15 cellular contexts compared by ENCODE assay signal in the genomic region with DNA sequence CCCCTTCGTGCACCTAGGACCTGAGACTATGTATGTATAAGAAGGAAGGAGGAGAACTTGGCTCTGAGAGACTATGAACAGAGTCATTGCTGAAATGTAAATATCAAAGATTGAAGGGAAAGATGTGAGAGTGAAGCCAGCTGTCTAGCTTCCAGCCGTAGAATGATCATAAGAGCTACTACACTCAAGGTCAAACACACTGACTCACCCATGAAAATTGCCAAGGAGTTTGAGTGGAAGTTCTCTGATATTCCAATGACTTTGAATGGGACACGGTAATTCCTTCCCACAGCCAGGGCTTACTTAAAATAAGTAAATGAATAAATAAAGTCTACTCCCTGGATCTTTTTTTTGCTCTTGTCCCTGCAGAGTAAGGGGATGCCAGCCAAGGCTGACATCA.
DNase-seq lines count a peak whose midpoint lies in the region; ATAC-seq and TF ChIP-seq lines count a peak whose summit lies in the region.
"Had no signal": no experiment of that assay in that cellular context is flagged by ENCODE, and none has a peak within 500 bp of the region (broad histone marks: within the 10 kb centered on the region; RNA-seq: fewer than 3 reads in every experiment).

No MANE protein-coding gene starts in this region.

- no peaks in the 10 kb centered on the region for H3K9me3 Mint-ChIP-seq in activated naive CD8-positive, alpha-beta T cell treated with anti-CD3 and anti-CD28 coated beads, Interleukin-2, amount 50 U/mL, for 24 hours
- H3K9me3 Mint-ChIP-seq: T-cell had no signal

- no peaks in the 10 kb centered on the region for H3K36me3 ChIP-seq in brain microvascular endothelial cell (replicated peaks)
- H3K36me3 ChIP-seq in upper lobe of left lung = no peaks in the 10 kb centered on the region
- H3K36me3 ChIP-seq: breast epithelium had no signal

- TF ChIP-seq CTCF in brain microvascular endothelial cell (IDR thresholded peaks at IDR 0.05; ENCODE audit: low read depth, low read length, missing control alignments) = no peak
- no peak for TF ChIP-seq CTCF in upper lobe of left lung (IDR thresholded peaks at IDR 0.05)
- TF ChIP-seq CTCF in RWPE1 (conservative IDR thresholded peaks at IDR 0.05; ENCODE audit: low read depth) = no peak

- H3K9me3 ChIP-seq in upper lobe of left lung = no peaks in the 10 kb centered on the region
- H3K9me3 ChIP-seq: breast epithelium had no signal

- no peak for TF ChIP-seq POLR2A in upper lobe of left lung (IDR thresholded peaks at IDR 0.05)

- H3K4me3 Mint-ChIP-seq in activated naive CD8-positive, alpha-beta T cell treated with anti-CD3 and anti-CD28 coated beads, Interleukin-2, amount 50 U/mL, for 24 hours = no peak overlapping the region
- H3K4me3 Mint-ChIP-seq: stimulated activated naive B cell treated with anti-CD40 and anti-IgM and Interleukin-4, amounts not matched to agents 10 μg/mL and 1 μg/mL and 100 μg/mL, for 72 hours; T-cell had no signal

- DNase-seq in NCI-H2171 treated with DMSO at 0.1 percent for 48 hours (lab: John Stamatoyannopoulos, UW) (peak; percentile 9), NCI-H2171 (lab: John Stamatoyannopoulos, UW) (no peak), brain microvascular endothelial cell (peak; percentile 73), left colon (no peak), upper lobe of left lung (peak in 1 of 2 donors; percentile 64), RWPE1 (ENCODE audit: low spot score) (no peak)
- no peak for DNase-seq in stimulated activated naive CD4-positive, alpha-beta T cell treated with Interleukin-2 at 50 U/mL for 16 hours (lab: John Stamatoyannopoulos, UW)
- no peak for DNase-seq in activated naive CD8-positive, alpha-beta T cell treated with anti-CD3 and anti-CD28 coated beads, Interleukin-2, amount 50 U/mL, for 24 hours
- DNase-seq: 8988T; foreskin melanocyte; NCI-H526 treated with DMSO at 0.1 percent for 48 hours; stimulated activated naive B cell treated with anti-CD40 and anti-IgM and Interleukin-4, amounts not matched to agents 10 μg/mL and 1 μg/mL and 100 μg/mL, for 72 hours; T-cell had no signal

- no peak overlapping the region for H3K27ac Mint-ChIP-seq in activated naive CD8-positive, alpha-beta T cell treated with anti-CD3 and anti-CD28 coated beads, Interleukin-2, amount 50 U/mL, for 24 hours
- H3K27ac Mint-ChIP-seq: stimulated activated naive B cell treated with anti-CD40 and anti-IgM and Interleukin-4, amounts not matched to agents 10 μg/mL and 1 μg/mL and 100 μg/mL, for 72 hours; T-cell had no signal

- no peaks in the 10 kb centered on the region for H3K27me3 Mint-ChIP-seq in activated naive CD8-positive, alpha-beta T cell treated with anti-CD3 and anti-CD28 coated beads, Interleukin-2, amount 50 U/mL, for 24 hours
- H3K27me3 Mint-ChIP-seq: stimulated activated naive B cell treated with anti-CD40 and anti-IgM and Interleukin-4, amounts not matched to agents 10 μg/mL and 1 μg/mL and 100 μg/mL, for 72 hours; T-cell had no signal

- no peaks in the 10 kb centered on the region for H3K27me3 ChIP-seq in brain microvascular endothelial cell (replicated peaks)
- H3K27me3 ChIP-seq in upper lobe of left lung = no peaks in the 10 kb centered on the region
- H3K27me3 ChIP-seq: breast epithelium had no signal

- CTCF ChIA-PET in RWPE1 (lab: Yijun Ruan, JAX) = no interaction called here

- H3K4me1 ChIP-seq in upper lobe of left lung = peaks cover 6 to 9% (median 8%) of the 10 kb centered on the region in 4 donors
- H3K4me1 ChIP-seq: breast epithelium had no signal

- POLR2A ChIA-PET in RWPE1 (lab: Yijun Ruan, JAX; ENCODE audit: low non-redundant PET) = no interaction called here

- in situ Hi-C loops in brain microvascular endothelial cell (cut with HindIII; ENCODE audit: low pct_ligation_motif_present, low sequenced_read_pairs) = no loop called here

- H3K4me1 Mint-ChIP-seq in activated naive CD8-positive, alpha-beta T cell treated with anti-CD3 and anti-CD28 coated beads, Interleukin-2, amount 50 U/mL, for 24 hours = no peaks in the 10 kb centered on the region
- H3K4me1 Mint-ChIP-seq: stimulated activated naive B cell treated with anti-CD40 and anti-IgM and Interleukin-4, amounts not matched to agents 10 μg/mL and 1 μg/mL and 100 μg/mL, for 72 hours; T-cell had no signal

- TF ChIP-seq EP300 in upper lobe of left lung (IDR thresholded peaks at IDR 0.05) = peak in 1 of 4 donors; percentile 97

- 53 to 57% methylated on average over 3 of the region's 3 CpGs for WGBS in upper lobe of left lung, 2 donors

- no peak overlapping the region for H3K27ac ChIP-seq in brain microvascular endothelial cell
- H3K27ac ChIP-seq in upper lobe of left lung = peak overlapping the region in 2 of 4 donors; percentile 33 to 49
- H3K27ac ChIP-seq in RWPE1 = no peak overlapping the region
- H3K27ac ChIP-seq: breast epithelium, KMS-11 had no signal

- H3K4me3 ChIP-seq in brain microvascular endothelial cell (ENCODE audit: low read depth, low read length) (no peak overlapping the region), upper lobe of left lung (no peak overlapping the region)
- H3K4me3 ChIP-seq: breast epithelium had no signal

- intact Hi-C loops in left colon (cut with DNase I, micrococcal nuclease) = no loop called here

- ATAC-seq in left colon = peak; percentile 75
- peak; percentile 71 to 72 for ATAC-seq in upper lobe of left lung (ENCODE audit: low FRiP score in 2 of 2)
- ATAC-seq in activated naive CD8-positive, alpha-beta T cell treated with anti-CD3 and anti-CD28 coated beads, Interleukin-2, amount 50 U/mL, for 24 hours = no peak
- ATAC-seq: stimulated activated naive B cell treated with anti-CD40 and anti-IgM and Interleukin-4, amounts not matched to agents 10 μg/mL and 1 μg/mL and 100 μg/mL, for 72 hours; T-cell had no signal

- peaks cover 3% of the 10 kb centered on the region for H3K36me3 Mint-ChIP-seq in activated naive CD8-positive, alpha-beta T cell treated with anti-CD3 and anti-CD28 coated beads, Interleukin-2, amount 50 U/mL, for 24 hours (ENCODE audit: low read depth)

Comparison
In these comparisons a context has a peak if more than half of its experiments do, and no peak if none do; other contexts are left out.
1. DNase-seq: peak in NCI-H2171 treated with DMSO at 0.1 percent for 48 hours (single experiment) and brain microvascular endothelial cell (single experiment); none in NCI-H2171 (single experiment), left colon (0 of 2), stimulated activated naive CD4-positive, alpha-beta T cell treated with Interleukin-2 at 50 U/mL for 16 hours (single experiment), activated naive CD8-positive, alpha-beta T cell treated with anti-CD3 and anti-CD28 coated beads, Interleukin-2, amount 50 U/mL, for 24 hours (single experiment) and RWPE1 (single experiment).